Comparison of ENCODE assay signal across 1 cellular context in genomic region chr20:54148947-54149764, GRCh38.
TF ChIP-seq lines count a peak whose summit lies in the region.

No MANE protein-coding gene starts in this region.

TF ChIP-seq in HCT116, 20 proteins besides CTCF, POLR2A, EP300 and RAD21 (continued from another document):
- TF ChIP-seq REST (IDR thresholded peaks at IDR 0.05; ENCODE audit: low read depth), result no peak
- TF ChIP-seq ELF1 (IDR thresholded peaks at IDR 0.05; ENCODE audit: borderline replicate concordance, low read depth), result no peak
- TF ChIP-seq EZH2phosphoT487 (IDR thresholded peaks at IDR 0.05; ENCODE audit: borderline replicate concordance), result no peak
- TF ChIP-seq CEBPB (IDR thresholded peaks at IDR 0.05; ENCODE audit: low read depth), result peak; percentile 42
- peak; percentile 55; the same call in 1 of the 2 replicates for TF ChIP-seq SIN3A (IDR thresholded peaks at IDR 0.05; ENCODE audit: low read depth)
- TF ChIP-seq JUND (IDR thresholded peaks at IDR 0.05), result peak; percentile 56; the same call in 1 of the 2 replicates
- TF ChIP-seq EZH2 (IDR thresholded peaks at IDR 0.05), result no peak
- TF ChIP-seq POLR2AphosphoS5 (IDR thresholded peaks at IDR 0.05; ENCODE audit: low read depth, low read length), result peak; percentile 26; the same call in 1 of the 2 replicates
